In genomic region chr9:129749575-129749974, GRCh38 we compare ENCODE assay signal across 1 cellular context.
TF ChIP-seq lines count a peak whose summit lies in the region.

No MANE protein-coding gene starts in this region.

TF ChIP-seq in IMR-90, 13 proteins besides CTCF, POLR2A, EP300 and RAD21 (continued from another document):
- TF ChIP-seq FOS (IDR thresholded peaks at IDR 0.05; ENCODE audit: low read depth, low read length), result no peak
- TF ChIP-seq ELK1 (IDR thresholded peaks at IDR 0.05; ENCODE audit: borderline replicate concordance, low read depth, low read length), result no peak
- TF ChIP-seq RFX5 (IDR thresholded peaks at IDR 0.05; ENCODE audit: low read depth, low read length), result no peak
- no peak for TF ChIP-seq MXI1 (IDR thresholded peaks at IDR 0.05; ENCODE audit: borderline replicate concordance, low read depth, low read length)
- TF ChIP-seq SMC3 (IDR thresholded peaks at IDR 0.05; ENCODE audit: low read depth, low read length), result no peak
- no peak for TF ChIP-seq CEBPB (IDR thresholded peaks at IDR 0.05; ENCODE audit: low read depth, low read length)
- TF ChIP-seq MAFK (IDR thresholded peaks at IDR 0.05; ENCODE audit: low read depth, low read length), result no peak
- no peak for TF ChIP-seq MAZ (IDR thresholded peaks at IDR 0.05; ENCODE audit: borderline replicate concordance, low read depth, low read length)
- TF ChIP-seq BHLHE40 (IDR thresholded peaks at IDR 0.05; ENCODE audit: low read depth, low read length), result no peak
- no peak for TF ChIP-seq USF2 (IDR thresholded peaks at IDR 0.05; ENCODE audit: low read depth, low read length)
